In genomic region chr7:23600251-23600650, GRCh38 we compare ENCODE assay signal across 35 cellular contexts. TPM values are rescaled to one million over a fixed set of nuclear protein-coding genes. Genes with fewer than 3 reads are reported as not detected.
DNase-seq lines count a peak whose midpoint lies in the region; ATAC-seq and TF ChIP-seq lines count a peak whose summit lies in the region.
"Had no signal": no experiment of that assay in that cellular context is flagged by ENCODE, and none has a peak within 500 bp of the region (broad histone marks: within the 10 kb centered on the region; RNA-seq: fewer than 3 reads in every experiment).

No MANE protein-coding gene starts in this region.

- H3K4me2 ChIP-seq in mammary epithelial cell (ENCODE audit: insufficient read depth, low read depth, low read length) (peak overlapping the region; percentile 19), OCI-LY7 (ENCODE audit: low read length) (peak overlapping the region; percentile 20; the same call in 1 of the 2 replicates)

- no peaks in the 10 kb centered on the region for H3K27me3 Mint-ChIP-seq in MCF 10A (ENCODE audit: insufficient read depth, unreplicated experiment)
- no peaks in the 10 kb centered on the region for H3K27me3 Mint-ChIP-seq in stimulated activated naive B cell treated with anti-CD40 and anti-IgM and Interleukin-4, amounts not matched to agents 10 μg/mL and 1 μg/mL and 100 μg/mL, for 72 hours
- H3K27me3 Mint-ChIP-seq: activated CD8-positive, alpha-beta memory T cell treated with anti-CD3 and anti-CD28 coated beads, Interleukin-2, amount 10 ng/mL, durations not matched to agents 7 days and 5 days; activated naive CD4-positive, alpha-beta T cell treated with anti-CD3 and anti-CD28 coated beads, Interleukin-2, amount 50 U/mL, for 24 hours; stimulated activated naive CD8-positive, alpha-beta T cell treated with anti-CD3 and anti-CD28 coated beads, Interleukin-15, Interleukin-2, amounts not matched to agents 100 ng/mL and 50 ng/mL, for 24 hours had no signal

- H3K36me3 ChIP-seq in mammary epithelial cell (ENCODE audit: insufficient read depth, low read length): no peaks in the 10 kb centered on the region
- no peaks in the 10 kb centered on the region for H3K36me3 ChIP-seq in OCI-LY7 (ENCODE audit: insufficient read depth, low read length)
- H3K36me3 ChIP-seq in colonic mucosa: no peaks in the 10 kb centered on the region
- H3K36me3 ChIP-seq: ascending aorta, BE2C, gastrocnemius medialis, lower lobe of right lung, Peyer's patch, right atrium auricular region, SJSA1, tibial artery had no signal

- no peaks in the 10 kb centered on the region for H3K9me3 Mint-ChIP-seq in MCF 10A (ENCODE audit: unreplicated experiment)
- H3K9me3 Mint-ChIP-seq in stimulated activated naive B cell treated with anti-CD40 and anti-IgM and Interleukin-4, amounts not matched to agents 10 μg/mL and 1 μg/mL and 100 μg/mL, for 72 hours: peaks cover 6 to 8% of the 10 kb centered on the region in 2 donors
- H3K9me3 Mint-ChIP-seq: activated naive CD4-positive, alpha-beta T cell treated with anti-CD3 and anti-CD28 coated beads, Interleukin-2, amount 50 U/mL, for 24 hours; activated T-helper 1 cell treated with anti-CD3 and anti-CD28 coated beads, Interleukin-12 subunit alpha, Interleukin-12 subunit beta, Interleukin-2, Interleukin-4 antibody, amounts not matched to agents 30 ng/mL and 10 ng/mL and 1 ng/mL, durations not matched to agents 14 hours and 24 hours and 36 hours had no signal

- H4K20me1 ChIP-seq in mammary epithelial cell (ENCODE audit: insufficient read depth, low read length) (no peaks in the 10 kb centered on the region), OCI-LY7 (ENCODE audit: insufficient read depth, low read length) (0 out of 2 replicates have a peak, but pooled peaks cover 4% of the 10 kb centered on the region)

- DNase-seq in mammary epithelial cell: no peak
- no peak for DNase-seq in MCF 10A (ENCODE audit: unreplicated experiment)
- DNase-seq in OCI-LY7 (ENCODE audit: low spot score): no peak
- peak; percentile 28 for DNase-seq in fibroblast of peridontal ligament (ENCODE audit: extremely low read depth)
- no peak for DNase-seq in stimulated activated naive B cell treated with anti-CD40 and anti-IgM and Interleukin-4, amounts not matched to agents 10 μg/mL and 1 μg/mL and 100 μg/mL, for 72 hours
- no peak for DNase-seq in colonic mucosa
- no peak for DNase-seq in NCI-H345 (lab: John Stamatoyannopoulos, UW)
- DNase-seq in NCI-H1694 (lab: John Stamatoyannopoulos, UW): no peak
- DNase-seq: activated CD4-positive, alpha-beta T cell treated with anti-CD3 and anti-CD28 coated beads for 48 hours; activated CD8-positive, alpha-beta memory T cell treated with anti-CD3 and anti-CD28 coated beads, Interleukin-2, amount 10 ng/mL, durations not matched to agents 7 days and 5 days; BE2C; Caco-2; cerebellar nuclear complex; effector memory CD4-positive, alpha-beta T cell; gastrocnemius medialis; HCEC 1CT; Kasumi-1; lower lobe of right lung; NCI-H1105; NCI-H2107; NCI-H510A treated with DMSO at 0.1 percent for 48 hours; NK-92 treated with Interleukin-12 subunit alpha and Interleukin-12 subunit beta, amount 100 ng/mL, for 24 hours; Peyer's patch; stimulated activated CD4-positive, alpha-beta T cell treated with anti-CD3 and anti-CD28 coated beads, Interleukin-12 subunit alpha, Interleukin-12 subunit beta, amount 100 ng/mL, for 4 hours; stimulated activated CD4-positive, alpha-beta T cell treated with anti-CD3 and anti-CD28 coated beads, Interleukin-4, amount 100 ng/mL, for 4 hours; T-helper 2 cell; tibial artery had no signal

- CTCF ChIA-PET in mammary epithelial cell (lab: Charles Lee; ENCODE audit: low non-redundant PET): no interaction called here
- CTCF ChIA-PET in MCF 10A (lab: Yijun Ruan, JAX): interaction anchor here (0.6 to 0.9 kb wide), 4 partner anchors 29 to 1514 kb away, joined by 3 to 5 read pairs (median 3); no protein-coding TSS in a partner anchor
- CTCF ChIA-PET in OCI-LY7 (lab: Charles Lee; ENCODE audit: unreplicated experiment): no interaction called here

- peaks cover 27% of the 10 kb centered on the region for H3K4me1 Mint-ChIP-seq in MCF 10A (ENCODE audit: insufficient read depth, unreplicated experiment)
- H3K4me1 Mint-ChIP-seq in stimulated activated naive B cell treated with anti-CD40 and anti-IgM and Interleukin-4, amounts not matched to agents 10 μg/mL and 1 μg/mL and 100 μg/mL, for 72 hours: peaks cover 40 to 76% of the 10 kb centered on the region in 2 donors

- peaks cover 13% of the 10 kb centered on the region for H3K4me1 ChIP-seq in mammary epithelial cell (ENCODE audit: insufficient read depth, low read length)
- peaks cover 43% of the 10 kb centered on the region for H3K4me1 ChIP-seq in OCI-LY7 (ENCODE audit: insufficient read depth, low read length, poor library complexity, severe bottlenecking)
- H3K4me1 ChIP-seq in colonic mucosa: no peaks in the 10 kb centered on the region
- H3K4me1 ChIP-seq: BE2C had no signal

- ATAC-seq in stimulated activated naive B cell treated with anti-CD40 and anti-IgM and Interleukin-4, amounts not matched to agents 10 μg/mL and 1 μg/mL and 100 μg/mL, for 72 hours (replicated peaks): no peak
- ATAC-seq: activated CD8-positive, alpha-beta memory T cell treated with anti-CD3 and anti-CD28 coated beads, Interleukin-2, amount 10 ng/mL, durations not matched to agents 7 days and 5 days; esophagus mucosa; gastrocnemius medialis; lower lobe of right lung had no signal

- H3K9me2 ChIP-seq in OCI-LY7 (ENCODE audit: insufficient read depth, low read length): no peaks in the 10 kb centered on the region

- H3K9ac ChIP-seq in mammary epithelial cell (ENCODE audit: insufficient read depth, low read length) (no peak overlapping the region), colonic mucosa (ENCODE audit: low read depth in 2 of 2, low read length in 2 of 2) (no peak overlapping the region)

- H2AFZ ChIP-seq in mammary epithelial cell (ENCODE audit: low read depth, low read length) (no peak overlapping the region), OCI-LY7 (ENCODE audit: low read length) (no peak overlapping the region)

- H3K27me3 ChIP-seq in mammary epithelial cell (ENCODE audit: insufficient read depth, low read length) (no peaks in the 10 kb centered on the region), colonic mucosa (no peaks in the 10 kb centered on the region)
- H3K27me3 ChIP-seq: ascending aorta, gastrocnemius medialis, Peyer's patch, right atrium auricular region, SJSA1 had no signal

- 51% methylated on average over 4 of the region's 4 CpGs for WGBS in mammary epithelial cell (ENCODE audit: low coverage, missing lambda C conversion rate)

- POLR2A ChIA-PET in MCF 10A (lab: Yijun Ruan, JAX) (interaction anchor here (0.7 kb wide), 1 partner anchor 194 kb away, joined by 4 read pairs; no protein-coding TSS in a partner anchor), OCI-LY7 (lab: Charles Lee) (interaction anchor here (0.6 to 1.6 kb wide), 8 partner anchors 9 to 1107 kb away, joined by 3 to 8 read pairs (median 4); no protein-coding TSS in a partner anchor)

- BruUV-seq in mammary epithelial cell (replicated peaks; lab: Mats Ljungman, UMichigan) (no TSS peak), MCF 10A (replicated peaks; lab: Mats Ljungman, UMichigan) (no TSS peak), OCI-LY7 (replicated peaks; lab: Mats Ljungman, UMichigan) (no TSS peak)

- H3K27ac Mint-ChIP-seq in MCF 10A (ENCODE audit: low read depth, unreplicated experiment): no peak overlapping the region
- H3K27ac Mint-ChIP-seq in stimulated activated naive B cell treated with anti-CD40 and anti-IgM and Interleukin-4, amounts not matched to agents 10 μg/mL and 1 μg/mL and 100 μg/mL, for 72 hours: peak overlapping the region; percentile 7
- H3K27ac Mint-ChIP-seq: activated CD8-positive, alpha-beta memory T cell treated with anti-CD3 and anti-CD28 coated beads, Interleukin-2, amount 10 ng/mL, durations not matched to agents 7 days and 5 days; activated naive CD4-positive, alpha-beta T cell treated with anti-CD3 and anti-CD28 coated beads, Interleukin-2, amount 50 U/mL, for 24 hours; activated T-helper 1 cell treated with anti-CD3 and anti-CD28 coated beads, Interleukin-12 subunit alpha, Interleukin-12 subunit beta, Interleukin-2, Interleukin-4 antibody, amounts not matched to agents 30 ng/mL and 10 ng/mL and 1 ng/mL, durations not matched to agents 14 hours and 24 hours and 36 hours; stimulated activated naive CD8-positive, alpha-beta T cell treated with anti-CD3 and anti-CD28 coated beads, Interleukin-15, Interleukin-2, amounts not matched to agents 100 ng/mL and 50 ng/mL, for 24 hours had no signal

- H3K36me3 Mint-ChIP-seq in MCF 10A (ENCODE audit: insufficient read depth, unreplicated experiment): no peaks in the 10 kb centered on the region
- H3K36me3 Mint-ChIP-seq in stimulated activated naive B cell treated with anti-CD40 and anti-IgM and Interleukin-4, amounts not matched to agents 10 μg/mL and 1 μg/mL and 100 μg/mL, for 72 hours: peaks cover 55 to 62% of the 10 kb centered on the region in 2 donors

- no peaks in the 10 kb centered on the region for H3K9me3 ChIP-seq in mammary epithelial cell (replicated peaks; ENCODE audit: insufficient read depth, low read length)
- no peaks in the 10 kb centered on the region for H3K9me3 ChIP-seq in OCI-LY7 (ENCODE audit: low read length)
- no peaks in the 10 kb centered on the region for H3K9me3 ChIP-seq in colonic mucosa
- H3K9me3 ChIP-seq: ascending aorta, BE2C, Caco-2, gastrocnemius medialis, lower lobe of right lung, Peyer's patch, right atrium auricular region, SJSA1, tibial artery had no signal

- in situ Hi-C loops in mammary epithelial cell (cut with MboI; ENCODE audit: low sequenced_read_pairs in 2 of 2): no loop called here

- H3K4me3 ChIP-seq in mammary epithelial cell (replicated peaks in 1 of 3; ENCODE audit: insufficient read depth in 1 of 3, low read depth in 2 of 3, low read length in 3 of 3): no peak overlapping the region
- H3K4me3 ChIP-seq in OCI-LY7 (ENCODE audit: low read depth, low read length, poor library complexity, severe bottlenecking): no peak overlapping the region
- H3K4me3 ChIP-seq in colonic mucosa: no peak overlapping the region
- H3K4me3 ChIP-seq: ascending aorta, gastrocnemius medialis, lower lobe of right lung, Peyer's patch, right atrium auricular region, SJSA1, tibial artery had no signal

- dilution Hi-C loops in mammary epithelial cell (cut with HindIII; ENCODE audit: low sequenced_read_pairs): no loop called here

- intact Hi-C loops in mammary epithelial cell (cut with micrococcal nuclease): no loop called here
- intact Hi-C loops in MCF 10A (cut with micrococcal nuclease): no loop called here
- intact Hi-C loops in OCI-LY7 (cut with micrococcal nuclease; ENCODE audit: unreplicated experiment): no loop called here
- intact Hi-C loops in colonic mucosa (cut with DNase I): no loop called here

- H3K79me2 ChIP-seq in mammary epithelial cell (ENCODE audit: insufficient read depth, low read length) (peaks cover 14% of the 10 kb centered on the region), OCI-LY7 (ENCODE audit: insufficient read depth, low read depth, low read length) (peaks cover 6% of the 10 kb centered on the region; the same call in 1 of the 2 replicates)

- H3K27ac ChIP-seq in mammary epithelial cell (ENCODE audit: insufficient read depth, low read depth, low read length) (no peak overlapping the region), OCI-LY7 (ENCODE audit: low read depth, low read length, poor library complexity, severe bottlenecking) (no peak overlapping the region), colonic mucosa (no peak overlapping the region)
- H3K27ac ChIP-seq: 22Rv1, ascending aorta, gastrocnemius medialis, lower lobe of right lung, Peyer's patch, right atrium auricular region, SJSA1, tibial artery had no signal

- H3K4me3 Mint-ChIP-seq in MCF 10A (ENCODE audit: unreplicated experiment): no peak overlapping the region
- H3K4me3 Mint-ChIP-seq in stimulated activated naive B cell treated with anti-CD40 and anti-IgM and Interleukin-4, amounts not matched to agents 10 μg/mL and 1 μg/mL and 100 μg/mL, for 72 hours: peak overlapping the region; percentile 71 to 94
- H3K4me3 Mint-ChIP-seq: activated CD8-positive, alpha-beta memory T cell treated with anti-CD3 and anti-CD28 coated beads, Interleukin-2, amount 10 ng/mL, durations not matched to agents 7 days and 5 days; activated naive CD4-positive, alpha-beta T cell treated with anti-CD3 and anti-CD28 coated beads, Interleukin-2, amount 50 U/mL, for 24 hours; activated T-helper 1 cell treated with anti-CD3 and anti-CD28 coated beads, Interleukin-12 subunit alpha, Interleukin-12 subunit beta, Interleukin-2, Interleukin-4 antibody, amounts not matched to agents 30 ng/mL and 10 ng/mL and 1 ng/mL, durations not matched to agents 14 hours and 24 hours and 36 hours; stimulated activated naive CD8-positive, alpha-beta T cell treated with anti-CD3 and anti-CD28 coated beads, Interleukin-15, Interleukin-2, amounts not matched to agents 100 ng/mL and 50 ng/mL, for 24 hours had no signal

- TF ChIP-seq CTCF in mammary epithelial cell (conservative IDR thresholded peaks at IDR 0.05 in 1 of 2, IDR thresholded peaks at IDR 0.05 in 1 of 2; ENCODE audit: extremely low read depth in 1 of 2, insufficient read depth in 1 of 2, low read depth in 1 of 2, low read length in 2 of 2) (no peak), MCF 10A (IDR thresholded peaks at IDR 0.05; ENCODE audit: unreplicated experiment) (no peak), OCI-LY7 (conservative IDR thresholded peaks at IDR 0.05; ENCODE audit: low read length) (no peak), colonic mucosa (IDR thresholded peaks at IDR 0.05) (no peak)

RNA-seq across cellular contexts. Expression of gene CCDC126, which starts 3.1 kb away (rescaled TPM):
- total RNA-seq in mammary epithelial cell (10 to 100 TPM in 1 of 2 donors, 1 to 10 TPM in 1; 6.8 to 21.7 TPM), MCF 10A (2022) (4.2 and 4.7 TPM in 2 replicates), OCI-LY7 (2022) (14.2 and 15.5 TPM in 2 replicates), colonic mucosa (10 to 100 TPM in 1 of 2 donors, 1 to 10 TPM in 1; 7.6 to 10.6 TPM)
- polyA plus RNA-seq in mammary epithelial cell: 4.2 TPM
- polyA minus RNA-seq in mammary epithelial cell: 0.47 TPM
- total RNA-seq in OCI-LY7 (2014; rRNA removed; shearing (Covaris generic)): 9.6 and 11.9 TPM in 2 replicates
